In the genomic region with DNA sequence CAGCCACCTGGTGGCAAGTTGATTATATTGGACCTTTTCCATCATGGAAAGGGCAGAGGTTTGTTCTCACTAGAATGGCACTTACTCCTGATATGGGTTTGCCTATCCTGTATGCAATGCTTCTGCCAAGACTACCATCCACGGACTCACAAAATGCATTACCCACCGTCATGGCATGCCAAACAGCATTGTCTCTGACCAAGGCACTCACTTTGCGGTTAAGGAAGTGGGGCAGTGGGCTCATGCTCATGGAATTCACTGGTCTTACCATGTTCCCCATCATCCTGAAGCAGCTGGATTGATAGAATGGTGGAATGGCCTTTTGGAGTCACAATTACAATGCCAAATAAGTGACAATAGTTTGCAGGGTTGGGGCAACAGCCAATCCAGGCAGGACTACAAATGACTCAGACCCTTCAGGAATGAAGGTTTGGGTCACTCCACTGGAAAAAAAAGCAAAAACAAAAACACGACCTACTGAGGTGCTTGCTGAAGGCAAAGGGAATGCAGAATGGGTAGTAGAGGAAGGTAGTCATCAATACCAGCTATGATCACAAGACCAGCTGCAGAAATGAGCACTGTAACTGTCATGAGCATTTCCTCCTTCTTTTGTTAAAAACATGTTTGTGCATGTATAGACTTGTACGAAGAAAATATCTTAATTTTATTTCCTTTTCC, we compare ENCODE assay signal across 7 cellular contexts. TPM values are rescaled to one million over a fixed set of nuclear protein-coding genes. Genes with fewer than 3 reads are reported as not detected.
"Had no signal": no experiment of that assay in that cellular context is flagged by ENCODE, and none has a peak within 500 bp of the region (broad histone marks: within the 10 kb centered on the region; RNA-seq: fewer than 3 reads in every experiment).

No MANE protein-coding gene starts in this region.

RNA-seq across cellular contexts. Expression of a gene that starts 11.5 kb away (rescaled TPM):
- total RNA-seq: chondrocyte, dermis microvascular lymphatic vessel endothelial cell, fibroblast of villous mesenchyme, renal cortical epithelial cell had no signal

RNA-seq across cellular contexts. Expression of a gene that starts 25.2 kb away (rescaled TPM):
- total RNA-seq: chondrocyte, dermis microvascular lymphatic vessel endothelial cell, fibroblast of villous mesenchyme, left ventricle myocardium inferior, prostate gland, renal cortical epithelial cell had no signal

RNA-seq across cellular contexts. Expression of a gene that starts 51.0 kb away (rescaled TPM):
- total RNA-seq: chondrocyte, dermis microvascular lymphatic vessel endothelial cell, fibroblast of villous mesenchyme, renal cortical epithelial cell, temporal lobe had no signal
